ENCODE assay signal across 17 cellular contexts in genomic region chr16:53921042-53921441, GRCh38.
DNase-seq lines count a peak whose midpoint lies in the region; ATAC-seq and TF ChIP-seq lines count a peak whose summit lies in the region.
"Had no signal": no experiment of that assay in that cellular context is flagged by ENCODE, and none has a peak within 500 bp of the region (broad histone marks: within the 10 kb centered on the region; RNA-seq: fewer than 3 reads in every experiment).

No MANE protein-coding gene starts in this region.

- peaks cover 8% of the 10 kb centered on the region for H3K36me3 Mint-ChIP-seq in brain

- H3K27ac ChIP-seq in mesodermal cell (ENCODE audit: low read depth, low read length, severe bottlenecking) = peak overlapping the region; percentile 30
- H3K27ac ChIP-seq: BLaER1, HL-60 had no signal

- peak overlapping the region in 1 of 5 experiments; percentile 37 for H3K4me3 Mint-ChIP-seq in brain
- H3K4me3 Mint-ChIP-seq: CD14-positive monocyte; CD4-positive, alpha-beta memory T cell; GM23338 had no signal

- H3K9me3 ChIP-seq in mesodermal cell (ENCODE audit: control insufficient read depth, low read length) = no peaks in the 10 kb centered on the region
- H3K9me3 ChIP-seq: BLaER1 had no signal

- H3K9me3 Mint-ChIP-seq in brain = no peaks in the 10 kb centered on the region
- H3K9me3 Mint-ChIP-seq: CD14-positive monocyte; CD4-positive, alpha-beta memory T cell; GM23338 had no signal

- peaks cover 32% of the 10 kb centered on the region for H3K4me1 ChIP-seq in mesodermal cell (ENCODE audit: control insufficient read depth, insufficient read depth, low read length, poor library complexity, severe bottlenecking)
- H3K4me1 ChIP-seq: BLaER1 had no signal

- TF ChIP-seq CTCF in brain (conservative IDR thresholded peaks at IDR 0.05) = no peak

- no peak overlapping the region for H3K4me3 ChIP-seq in mesodermal cell (ENCODE audit: extremely low read depth, insufficient read depth, low read length, poor library complexity, severe bottlenecking)
- H3K4me3 ChIP-seq: BLaER1, GM23338 had no signal

- peaks cover 63% of the 10 kb centered on the region for H3K4me1 Mint-ChIP-seq in brain

- no peaks in the 10 kb centered on the region for H3K36me3 ChIP-seq in mesodermal cell (ENCODE audit: control insufficient read depth, insufficient read depth, low read length)
- H3K36me3 ChIP-seq: BLaER1 had no signal

- DNase-seq in NCI-H2227 (lab: John Stamatoyannopoulos, UW; ENCODE audit: unreplicated experiment) (peak; percentile 1), NCI-H2227 treated with DMSO at 0.1 percent for 48 hours (lab: John Stamatoyannopoulos, UW) (no peak), retina (peak; percentile 54), NCI-H748 (lab: John Stamatoyannopoulos, UW; ENCODE audit: unreplicated experiment) (no peak)
- DNase-seq: 8988T; Calu3; CD4-positive, alpha-beta memory T cell; DMS79 treated with DMSO at 0.1 percent for 48 hours; GF-D8; HCEC 1CT had no signal

- 85 to 86% methylated on average over 1 to 2 of the region's 4 CpGs for WGBS in mesodermal cell (ENCODE audit: insufficient coverage in 2 of 2), 2 experiments

- peaks cover 13% of the 10 kb centered on the region for H3K27me3 Mint-ChIP-seq in brain
- H3K27me3 Mint-ChIP-seq: CD4-positive, alpha-beta memory T cell had no signal

- peak overlapping the region in 3 of 5 experiments; percentile 54 to 87 (median 60) for H3K27ac Mint-ChIP-seq in brain
- H3K27ac Mint-ChIP-seq: CD4-positive, alpha-beta memory T cell; GM23338 had no signal

- ATAC-seq in HG03432 (IDR thresholded peaks at IDR 0.05; ENCODE audit: unreplicated experiment) = no peak
- ATAC-seq: GM23338 had no signal

Comparison
In these comparisons a context has a peak if more than half of its experiments do, and no peak if none do; other contexts are left out.
1. DNase-seq: peak in NCI-H2227 (single experiment) and retina (single experiment); none in NCI-H2227 treated with DMSO at 0.1 percent for 48 hours (single experiment) and NCI-H748 (single experiment).